Comparison of ENCODE assay signal across 23 cellular contexts in genomic region chr6:13097454-13097853, GRCh38.
"Had no signal": no experiment of that assay in that cellular context is flagged by ENCODE, and none has a peak within 500 bp of the region (broad histone marks: within the 10 kb centered on the region; RNA-seq: fewer than 3 reads in every experiment).

No MANE protein-coding gene starts in this region.

- FAIRE-seq: frontal cortex, kidney, small intestine, urothelium cell line had no signal

- ATAC-seq: left colon; natural killer cell; psoas muscle; right lobe of liver; stimulated activated naive CD8-positive, alpha-beta T cell treated with anti-CD3 and anti-CD28 coated beads, Interleukin-15, amount 100 ng/mL, for 72 hours had no signal

- H3K36me3 ChIP-seq: ovary, right lobe of liver, suprapubic skin, tibial nerve, upper lobe of left lung had no signal

- H3K9me3 ChIP-seq: ovary, psoas muscle, right lobe of liver, suprapubic skin, tibial nerve, upper lobe of left lung had no signal

- H3K4me1 ChIP-seq: psoas muscle, suprapubic skin had no signal

- H3K4me3 ChIP-seq: hepatocyte, lung, ovary, psoas muscle, right lobe of liver, suprapubic skin, tibial nerve, upper lobe of left lung had no signal

- H3K27me3 ChIP-seq: dorsolateral prefrontal cortex, hepatocyte, ovary, right lobe of liver, suprapubic skin, tibial nerve, upper lobe of left lung had no signal

- DNase-seq: cerebellar nuclear complex; dorsolateral prefrontal cortex; effector CD4-positive, alpha-beta T cell; kidney; left colon; natural killer cell; occipital lobe; ovary; posterior cingulate gyrus; psoas muscle; right lobe of liver; small intestine; stimulated activated CD4-positive, alpha-beta T cell treated with anti-CD3 and anti-CD28 coated beads, Interleukin-15, amount 100 ng/mL, for 24 hours; stimulated activated CD4-positive, alpha-beta T cell treated with anti-CD3 and anti-CD28 coated beads, Interleukin-2, amount 100 ng/mL, for 48 hours; stimulated activated naive CD4-positive, alpha-beta T cell; stimulated activated naive CD8-positive, alpha-beta T cell treated with anti-CD3 and anti-CD28 coated beads, Interleukin-15, amount 100 ng/mL, for 72 hours; upper lobe of left lung had no signal

- H3K27ac ChIP-seq: hepatocyte, ovary, psoas muscle, right lobe of liver, suprapubic skin, tibial nerve had no signal
